In genomic region chr14:61699092-61699491, GRCh38 we compare ENCODE assay signal across 1 cellular context.
TF ChIP-seq lines count a peak whose summit lies in the region.

No MANE protein-coding gene starts in this region.

TF ChIP-seq in H1, 55 proteins besides CTCF, POLR2A, EP300 and RAD21 (continued from another document):
- TF ChIP-seq CHD7 (IDR thresholded peaks at IDR 0.05; ENCODE audit: insufficient replicate concordance, low read length) (no peak), HDAC2 (IDR thresholded peaks at IDR 0.05; ENCODE audit: borderline replicate concordance in 1 of 2, low read depth in 2 of 2, low read length in 2 of 2) (no peak), SRF (IDR thresholded peaks at IDR 0.05; ENCODE audit: low read depth, low read length) (no peak)
